ENCODE assay signal across 23 cellular contexts in the genomic region with DNA sequence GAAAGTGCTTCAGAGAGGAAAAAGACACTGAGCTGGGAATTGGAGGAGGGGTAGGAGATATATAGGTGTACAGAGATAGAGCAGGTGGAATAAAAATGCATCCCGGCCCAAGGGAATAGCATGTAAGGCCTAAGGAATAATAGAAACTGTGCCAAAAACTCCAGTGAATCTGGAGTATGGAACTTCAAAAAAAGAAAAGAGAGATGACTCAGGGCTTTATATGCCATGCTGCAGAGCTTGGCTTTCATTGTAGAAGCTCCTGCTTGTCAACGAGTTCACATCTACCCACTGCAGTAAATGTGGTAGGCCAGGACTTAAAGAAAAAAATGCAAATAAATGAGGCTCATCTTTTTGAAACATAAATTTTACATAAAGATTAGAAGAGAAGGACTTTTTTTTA.
A peak's percentile ranks its signal among the peaks of the same experiment; 100 is the strongest.
DNase-seq lines count a peak whose midpoint lies in the region; ATAC-seq and TF ChIP-seq lines count a peak whose summit lies in the region.
"Had no signal": no experiment of that assay in that cellular context is flagged by ENCODE, and none has a peak within 500 bp of the region (broad histone marks: within the 10 kb centered on the region; RNA-seq: fewer than 3 reads in every experiment).

No MANE protein-coding gene starts in this region.

- peaks cover 35% of the 10 kb centered on the region for H3K4me1 Mint-ChIP-seq in type B pancreatic cell (ENCODE audit: unreplicated experiment)
- H3K4me1 Mint-ChIP-seq in MCF 10A (ENCODE audit: insufficient read depth, unreplicated experiment) = peaks cover 13% of the 10 kb centered on the region
- no peaks in the 10 kb centered on the region for H3K4me1 Mint-ChIP-seq in CD4-positive, alpha-beta memory T cell
- H3K4me1 Mint-ChIP-seq: activated CD4-positive, alpha-beta memory T cell treated with anti-CD3 and anti-CD28 coated beads, Interleukin-2, amount 10 ng/mL, durations not matched to agents 7 days and 5 days; central memory CD8-positive, alpha-beta T cell; IgD-negative memory B cell; natural killer cell had no signal

- no peak for TF ChIP-seq RAD21 in HCT116 (IDR thresholded peaks at IDR 0.05; ENCODE audit: low read depth)

- intact Hi-C loops in HCT116 (cut with micrococcal nuclease) (no loop called here), PC-3 (cut with micrococcal nuclease) (no loop called here), MCF 10A (cut with micrococcal nuclease) (no loop called here)
- intact Hi-C loops in CD4-positive, alpha-beta memory T cell (cut with micrococcal nuclease) = no loop called here

- POLR2A ChIA-PET in HCT116 (lab: Charles Lee) = no interaction called here
- POLR2A ChIA-PET in PC-3 (lab: Charles Lee; ENCODE audit: unreplicated experiment) = no interaction called here
- POLR2A ChIA-PET in MCF 10A (lab: Yijun Ruan, JAX) = interaction anchor here (0.7 kb wide), 1 partner anchor 441 kb away, joined by 5 read pairs; no protein-coding TSS in a partner anchor
- POLR2A ChIA-PET in CD4-positive, alpha-beta memory T cell (lab: Charles Lee; ENCODE audit: partially characterized antibody) = no interaction called here

- RAD21 ChIA-PET in HCT116 (lab: Charles Lee; ENCODE audit: low non-redundant PET in 1 of 2, low total read pairs in 2 of 2, uncharacterized antibody in 2 of 2, unreplicated experiment in 2 of 2) = interaction anchor here in 1 of 2 experiments (0.7 kb wide), 1 partner anchor 30 kb away, joined by 3 read pairs; no protein-coding TSS in a partner anchor

- no peak for DNase-seq in HCT116 (ENCODE audit: low read depth, low spot score)
- DNase-seq in PC-3 = peak; percentile 18
- DNase-seq in fibroblast of the aortic adventitia (ENCODE audit: low read depth) = peak; percentile 62
- no peak for DNase-seq in type B pancreatic cell (ENCODE audit: extremely low spot score, unreplicated experiment)
- DNase-seq in globus pallidus (ENCODE audit: low spot score) = no peak
- no peak for DNase-seq in MCF 10A (ENCODE audit: unreplicated experiment)
- no peak for DNase-seq in CD4-positive, alpha-beta memory T cell
- DNase-seq: activated CD4-positive, alpha-beta memory T cell treated with anti-CD3 and anti-CD28 coated beads, Interleukin-2, amount 10 ng/mL, durations not matched to agents 7 days and 5 days; activated CD4-positive, CD25-positive, alpha-beta regulatory T cell; activated naive CD4-positive, alpha-beta T cell treated with Interleukin-2 at 50 U/mL for 16 hours; activated T-cell treated with anti-CD3 and anti-CD28 coated beads, Interleukin-2, amount 50 U/mL, for 1 hour; amygdala; EL; left cardiac atrium; natural killer cell; NCI-H226; stimulated activated naive CD4-positive, alpha-beta T cell treated with Interleukin-2 at 50 U/mL for 16 hours; T-helper 9 cell; transverse colon had no signal

- no TSS peak for BruUV-seq in HCT116 (replicated peaks; lab: Mats Ljungman, UMichigan)
- BruUV-seq in PC-3 (replicated peaks; lab: Mats Ljungman, UMichigan) = no TSS peak
- BruUV-seq in MCF 10A (replicated peaks; lab: Mats Ljungman, UMichigan) = no TSS peak

- H3K27ac ChIP-seq in HCT116 (ENCODE audit: low read depth, low read length) (no peak overlapping the region), PC-3 (ENCODE audit: low read length) (no peak overlapping the region)
- H3K27ac ChIP-seq in CD4-positive, alpha-beta memory T cell (ENCODE audit: low read depth, low read length) = no peak overlapping the region
- H3K27ac ChIP-seq: skin epidermis, transverse colon had no signal

- no peaks in the 10 kb centered on the region for H3K27me3 ChIP-seq in HCT116 (ENCODE audit: insufficient read depth, low read length)
- no peaks in the 10 kb centered on the region for H3K27me3 ChIP-seq in PC-3 (ENCODE audit: low read length)
- no peaks in the 10 kb centered on the region for H3K27me3 ChIP-seq in CD4-positive, alpha-beta memory T cell (ENCODE audit: insufficient read depth, low read length)
- H3K27me3 ChIP-seq: transverse colon had no signal

- H3K4me2 ChIP-seq in HCT116 (ENCODE audit: low read length) = no peak overlapping the region
- H3K4me2 ChIP-seq in PC-3 (ENCODE audit: low read length) = no peak overlapping the region

- no peaks in the 10 kb centered on the region for H3K9me3 ChIP-seq in HCT116 (ENCODE audit: control insufficient read depth in 1 of 2, insufficient read depth in 1 of 2, low read depth in 1 of 2, low read length in 2 of 2)
- no peaks in the 10 kb centered on the region for H3K9me3 ChIP-seq in PC-3 (ENCODE audit: low read length)
- H3K9me3 ChIP-seq in CD4-positive, alpha-beta memory T cell (ENCODE audit: control insufficient read depth in 1 of 2, low read length in 2 of 2) = no peaks in the 10 kb centered on the region
- H3K9me3 ChIP-seq: transverse colon had no signal

- no peak overlapping the region for H3K9ac ChIP-seq in HCT116 (ENCODE audit: low read length)
- H3K9ac ChIP-seq in PC-3 (ENCODE audit: low read length) = no peak overlapping the region

- H3K4me1 ChIP-seq in HCT116 (ENCODE audit: control insufficient read depth in 1 of 2, insufficient read depth in 2 of 2, low read length in 2 of 2) = peaks cover 0 to 5% of the 10 kb centered on the region in 2 experiments; a peak in 1 of 4 replicates
- H3K4me1 ChIP-seq in PC-3 (ENCODE audit: insufficient read depth, low read length) = peaks cover 47% of the 10 kb centered on the region
- H3K4me1 ChIP-seq in CD4-positive, alpha-beta memory T cell (ENCODE audit: insufficient read depth, low read length) = no peaks in the 10 kb centered on the region
- H3K4me1 ChIP-seq: transverse colon had no signal

- H3K36me3 Mint-ChIP-seq in type B pancreatic cell (no peaks in the 10 kb centered on the region), MCF 10A (ENCODE audit: insufficient read depth, unreplicated experiment) (no peaks in the 10 kb centered on the region)
- no peaks in the 10 kb centered on the region for H3K36me3 Mint-ChIP-seq in CD4-positive, alpha-beta memory T cell
- H3K36me3 Mint-ChIP-seq: IgD-negative memory B cell, natural killer cell had no signal

- H4K20me1 ChIP-seq in HCT116 (ENCODE audit: insufficient read depth) (no peaks in the 10 kb centered on the region), PC-3 (ENCODE audit: low read length) (no peaks in the 10 kb centered on the region)

- TF ChIP-seq POLR2A in HCT116 (IDR thresholded peaks at IDR 0.05; ENCODE audit: borderline replicate concordance, extremely low read depth, insufficient read depth, insufficient read length) = no peak

- peaks cover 14% of the 10 kb centered on the region for H3K9me3 Mint-ChIP-seq in type B pancreatic cell
- H3K9me3 Mint-ChIP-seq in MCF 10A (ENCODE audit: unreplicated experiment) = peaks cover 5% of the 10 kb centered on the region
- H3K9me3 Mint-ChIP-seq in CD4-positive, alpha-beta memory T cell = peaks cover 0 to 3% (median 0%) of the 10 kb centered on the region in 8 donors
- H3K9me3 Mint-ChIP-seq: activated CD4-positive, alpha-beta memory T cell treated with anti-CD3 and anti-CD28 coated beads, Interleukin-2, amount 10 ng/mL, durations not matched to agents 7 days and 5 days; central memory CD8-positive, alpha-beta T cell; natural killer cell had no signal

- H3K36me3 ChIP-seq in HCT116 (ENCODE audit: control insufficient read depth in 1 of 2, insufficient read depth in 2 of 2, low read length in 2 of 2) (no peaks in the 10 kb centered on the region), PC-3 (ENCODE audit: low read depth, low read length) (no peaks in the 10 kb centered on the region)
- no peaks in the 10 kb centered on the region for H3K36me3 ChIP-seq in CD4-positive, alpha-beta memory T cell (ENCODE audit: insufficient read depth, low read length)
- H3K36me3 ChIP-seq: transverse colon had no signal

- H3F3A ChIP-seq in PC-3 (ENCODE audit: low read length, unreplicated experiment) = no peaks in the 10 kb centered on the region

- H3K79me2 ChIP-seq in HCT116 (ENCODE audit: insufficient read depth, low read length) = no peaks in the 10 kb centered on the region
- H3K79me2 ChIP-seq in PC-3 (ENCODE audit: low read length) = no peaks in the 10 kb centered on the region

- H3K27ac Mint-ChIP-seq in type B pancreatic cell (peak overlapping the region; percentile 2), MCF 10A (ENCODE audit: low read depth, unreplicated experiment) (no peak overlapping the region)
- peak overlapping the region in 1 of 7 donors; percentile 16 for H3K27ac Mint-ChIP-seq in CD4-positive, alpha-beta memory T cell
- H3K27ac Mint-ChIP-seq: activated CD4-positive, alpha-beta memory T cell treated with anti-CD3 and anti-CD28 coated beads, Interleukin-2, amount 10 ng/mL, durations not matched to agents 7 days and 5 days; IgD-negative memory B cell; natural killer cell had no signal

- CTCF ChIA-PET in HCT116 (lab: Charles Lee) = interaction anchor here (1.0 kb wide), 1 partner anchor 50 kb away, joined by 3 read pairs; no protein-coding TSS in a partner anchor
- CTCF ChIA-PET in PC-3 (lab: Charles Lee) = no interaction called here
- CTCF ChIA-PET in MCF 10A (lab: Yijun Ruan, JAX) = interaction anchor here (0.5 to 0.9 kb wide), 2 partner anchors 11 to 49 kb away, joined by 4 read pairs; no protein-coding TSS in a partner anchor
- CTCF ChIA-PET in CD4-positive, alpha-beta memory T cell (lab: Charles Lee; ENCODE audit: partially characterized antibody) = no interaction called here

- no peaks in the 10 kb centered on the region for H3K9me2 ChIP-seq in HCT116 (ENCODE audit: insufficient read depth)
- H3K9me2 ChIP-seq in PC-3 (replicated peaks; ENCODE audit: low read length) = no peaks in the 10 kb centered on the region

- H2AFZ ChIP-seq in HCT116 (ENCODE audit: low read depth, low read length, poor library complexity, severe bottlenecking) = peak overlapping the region; percentile 79
- H2AFZ ChIP-seq in PC-3 (ENCODE audit: low read length) = no peak overlapping the region

- no peak for TF ChIP-seq CTCF in HCT116 (IDR thresholded peaks at IDR 0.05 in 2 of 3, conservative IDR thresholded peaks at IDR 0.05 in 1 of 3; ENCODE audit: borderline replicate concordance in 1 of 3, insufficient read depth in 1 of 3, low read depth in 2 of 3, low read length in 2 of 3)
- no peak for TF ChIP-seq CTCF in PC-3 (conservative IDR thresholded peaks at IDR 0.05; ENCODE audit: low read depth, low read length)
- no peak for TF ChIP-seq CTCF in fibroblast of the aortic adventitia (IDR thresholded peaks at IDR 0.05; ENCODE audit: insufficient read depth, low read length)
- TF ChIP-seq CTCF in type B pancreatic cell (conservative IDR thresholded peaks at IDR 0.05) = no peak
- TF ChIP-seq CTCF in MCF 10A (IDR thresholded peaks at IDR 0.05; ENCODE audit: unreplicated experiment) = no peak

- no peaks in the 10 kb centered on the region for H3K27me3 Mint-ChIP-seq in type B pancreatic cell
- no peaks in the 10 kb centered on the region for H3K27me3 Mint-ChIP-seq in MCF 10A (ENCODE audit: insufficient read depth, unreplicated experiment)
- H3K27me3 Mint-ChIP-seq in CD4-positive, alpha-beta memory T cell = peaks cover 2 to 10% of the 10 kb centered on the region in 2 donors

- H3K4me3 ChIP-seq in HCT116 (replicated peaks in 1 of 2; ENCODE audit: low read depth in 1 of 2, low read length in 2 of 2) (no peak overlapping the region), PC-3 (ENCODE audit: low read length) (no peak overlapping the region), fibroblast of the aortic adventitia (ENCODE audit: low read depth, low read length) (no peak overlapping the region)
- no peak overlapping the region for H3K4me3 ChIP-seq in CD4-positive, alpha-beta memory T cell (ENCODE audit: low read length in 2 of 2)
- H3K4me3 ChIP-seq: skin epidermis, transverse colon had no signal

- ATAC-seq in HCT116 = no peak
- no peak; the same call in 1 of the 2 replicates for ATAC-seq in PC-3
- ATAC-seq: left cardiac atrium, natural killer cell, Panc1 had no signal

- no peak overlapping the region for H3K4me3 Mint-ChIP-seq in type B pancreatic cell
- no peak overlapping the region for H3K4me3 Mint-ChIP-seq in MCF 10A (ENCODE audit: unreplicated experiment)
- no peak overlapping the region for H3K4me3 Mint-ChIP-seq in CD4-positive, alpha-beta memory T cell
- H3K4me3 Mint-ChIP-seq: activated CD4-positive, alpha-beta memory T cell treated with anti-CD3 and anti-CD28 coated beads, Interleukin-2, amount 10 ng/mL, durations not matched to agents 7 days and 5 days; central memory CD8-positive, alpha-beta T cell; IgD-negative memory B cell; natural killer cell had no signal

Comparison
In these comparisons a context has a peak if more than half of its experiments do, and no peak if none do; other contexts are left out.
1. DNase-seq: peak in PC-3 (single experiment) and fibroblast of the aortic adventitia (single experiment); none in HCT116 (single experiment), type B pancreatic cell (single experiment), globus pallidus (single experiment), MCF 10A (single experiment) and CD4-positive, alpha-beta memory T cell (0 of 5).
2. CTCF ChIA-PET loops: an anchor here in HCT116 (1.0 kb wide) and MCF 10A (0.5 to 0.9 kb wide); none called in PC-3 and CD4-positive, alpha-beta memory T cell.